Comparison of ENCODE assay signal across 7 cellular contexts in the genomic region with DNA sequence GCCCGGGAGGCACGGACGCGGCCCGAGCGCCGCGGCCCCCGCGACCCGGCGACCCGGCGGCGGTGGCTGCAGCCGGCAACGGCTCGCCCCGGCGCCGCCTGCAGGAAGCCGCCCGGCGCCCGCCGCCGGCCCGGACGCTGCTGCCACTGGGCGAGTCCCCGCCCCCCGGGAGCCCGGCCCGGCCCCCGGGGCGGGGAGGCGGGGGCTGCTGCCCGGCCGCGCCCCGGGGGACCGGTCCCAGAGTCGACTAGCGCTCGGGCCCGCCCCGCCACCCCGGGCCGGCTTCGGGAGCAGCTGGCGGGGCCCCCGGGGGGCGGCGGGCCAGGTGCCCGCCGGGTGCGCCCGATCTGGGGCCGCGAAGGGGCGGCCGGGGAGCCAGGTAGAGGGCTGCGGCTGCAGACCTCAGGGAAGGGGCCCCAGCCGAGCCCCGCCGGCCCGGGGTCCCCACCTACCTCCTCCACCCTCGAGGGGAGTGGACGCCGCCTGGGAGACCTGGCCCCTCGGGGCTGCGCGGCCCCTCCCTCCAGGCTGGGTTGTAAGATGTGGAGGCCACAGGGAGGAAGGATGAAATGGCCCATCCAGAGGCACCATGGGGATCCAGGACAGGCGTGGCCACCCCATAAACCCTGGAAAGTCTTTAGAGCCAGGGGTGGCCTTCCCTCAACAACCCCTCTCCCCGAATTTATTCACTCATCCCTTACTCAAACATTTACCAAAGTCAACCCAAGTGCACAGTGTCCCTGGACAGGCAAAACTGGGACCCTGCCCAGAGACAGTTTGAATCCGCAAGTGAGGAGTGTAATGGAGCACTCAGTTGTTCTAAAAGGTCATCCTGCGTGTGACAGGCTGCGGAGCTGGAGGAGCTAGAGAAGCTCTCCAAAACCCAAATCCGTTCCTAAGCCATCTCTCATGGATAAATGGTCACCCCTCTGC. TPM values are rescaled to one million over a fixed set of nuclear protein-coding genes. Genes with fewer than 3 reads are reported as not detected.
DNase-seq lines count a peak whose midpoint lies in the region; ATAC-seq, FAIRE-seq and TF ChIP-seq lines count a peak whose summit lies in the region.

A gene with protein sequence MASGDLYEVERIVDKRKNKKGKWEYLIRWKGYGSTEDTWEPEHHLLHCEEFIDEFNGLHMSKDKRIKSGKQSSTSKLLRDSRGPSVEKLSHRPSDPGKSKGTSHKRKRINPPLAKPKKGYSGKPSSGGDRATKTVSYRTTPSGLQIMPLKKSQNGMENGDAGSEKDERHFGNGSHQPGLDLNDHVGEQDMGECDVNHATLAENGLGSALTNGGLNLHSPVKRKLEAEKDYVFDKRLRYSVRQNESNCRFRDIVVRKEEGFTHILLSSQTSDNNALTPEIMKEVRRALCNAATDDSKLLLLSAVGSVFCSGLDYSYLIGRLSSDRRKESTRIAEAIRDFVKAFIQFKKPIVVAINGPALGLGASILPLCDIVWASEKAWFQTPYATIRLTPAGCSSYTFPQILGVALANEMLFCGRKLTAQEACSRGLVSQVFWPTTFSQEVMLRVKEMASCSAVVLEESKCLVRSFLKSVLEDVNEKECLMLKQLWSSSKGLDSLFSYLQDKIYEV (minus strand): TSS at position 148 of the 933 bp plus-strand sequence. CDS start 425 bp downstream, outside the sequence.

- peak within 1 kb of the TSS; percentile 36; the same call in 1 of the 2 replicates for H3K9ac ChIP-seq in SU-DHL-6 (ENCODE audit: low read length)
- H3K9ac ChIP-seq in iPS-15b (ENCODE audit: low read depth, low read length) = no peak within 1 kb of the TSS

- no peak for FAIRE-seq in small intestine (lab: Jason Lieb, UNC)

- DNase-seq in astrocyte of the spinal cord (ENCODE audit: low read depth, low spot score) (no peak), small intestine (peak; percentile 70), H4 (ENCODE audit: low spot score) (no peak)

- ATAC-seq in GM18868 (IDR thresholded peaks at IDR 0.05; ENCODE audit: unreplicated experiment) = peak; percentile 83
- ATAC-seq in HG02884 (IDR thresholded peaks at IDR 0.05; ENCODE audit: unreplicated experiment) = peak; percentile 52

- H3K27ac ChIP-seq in SU-DHL-6 (ENCODE audit: low read depth, low read length) (no peak within 1 kb of the TSS), small intestine (ENCODE audit: low read depth in 1 of 2, low read length in 1 of 2) (peak within 1 kb of the TSS; percentile 73 to 87)

- 4 to 11% (median 6%) methylated on average over 21 to 79 of the region's 79 CpGs for WGBS in small intestine, 3 donors

- no peak within 1 kb of the TSS for H2AFZ ChIP-seq in SU-DHL-6 (ENCODE audit: low read depth, low read length, severe bottlenecking)

- peak within 1 kb of the TSS; percentile 57 for H3K4me3 ChIP-seq in SU-DHL-6 (ENCODE audit: insufficient read depth, low read length, poor library complexity, severe bottlenecking)
- H3K4me3 ChIP-seq in astrocyte of the spinal cord (ENCODE audit: low read depth, low read length) = peak within 1 kb of the TSS; percentile 60
- H3K4me3 ChIP-seq in iPS-15b (ENCODE audit: low read depth, low read length) = peak within 1 kb of the TSS; percentile 59
- peak within 1 kb of the TSS; percentile 37 to 96 for H3K4me3 ChIP-seq in small intestine (ENCODE audit: low read depth in 1 of 2, low read length in 2 of 2)

- H3K9me3 ChIP-seq in SU-DHL-6 (ENCODE audit: insufficient read depth, low read length) = no peaks in the 10 kb centered on the region
- no peaks in the 10 kb centered on the region for H3K9me3 ChIP-seq in iPS-15b (ENCODE audit: control insufficient read depth, insufficient read depth, low read length)
- H3K9me3 ChIP-seq in small intestine (ENCODE audit: control insufficient read depth, low read depth) = no peaks in the 10 kb centered on the region

- no peaks in the 10 kb centered on the region for H3F3A ChIP-seq in SU-DHL-6 (ENCODE audit: insufficient read depth)

- peak within 1 kb of the TSS; percentile 58 for H3K4me2 ChIP-seq in SU-DHL-6 (ENCODE audit: low read depth, low read length, poor library complexity, severe bottlenecking)

- H4K20me1 ChIP-seq in SU-DHL-6 (ENCODE audit: low read depth, low read length) = no peaks in the 10 kb centered on the region

- H3K79me2 ChIP-seq in SU-DHL-6 (ENCODE audit: insufficient read depth, low read length) = no peaks in the 10 kb centered on the region

- in situ Hi-C loops in astrocyte of the spinal cord (cut with HindIII; ENCODE audit: low sequenced_read_pairs) = no loop called here

- no peak for TF ChIP-seq CTCF in SU-DHL-6 (IDR thresholded peaks at IDR 0.05; ENCODE audit: insufficient read depth, low read length, poor library complexity, severe bottlenecking)
- no peak for TF ChIP-seq CTCF in astrocyte of the spinal cord (IDR thresholded peaks at IDR 0.05; ENCODE audit: low read depth, low read length)

- H3K27me3 ChIP-seq in SU-DHL-6 (ENCODE audit: low read length) (no peaks in the 10 kb centered on the region), iPS-15b (ENCODE audit: control insufficient read depth, insufficient read depth, low read length) (peaks cover 28% of the 10 kb centered on the region), small intestine (ENCODE audit: control insufficient read depth in 2 of 2, insufficient read depth in 2 of 2, low read length in 2 of 2) (no peaks in the 10 kb centered on the region)

- H3K4me1 ChIP-seq in iPS-15b (ENCODE audit: control insufficient read depth, insufficient read depth, low read length) (peaks cover 4% of the 10 kb centered on the region), small intestine (ENCODE audit: control insufficient read depth in 2 of 2, insufficient read depth in 1 of 2, low read depth in 1 of 2, low read length in 1 of 2) (no peaks in the 10 kb centered on the region)

- H3K9me2 ChIP-seq in SU-DHL-6 (replicated peaks; ENCODE audit: insufficient read depth, low read length) = no peaks in the 10 kb centered on the region

- H3K36me3 ChIP-seq in SU-DHL-6 (ENCODE audit: low read length) = no peaks in the 10 kb centered on the region
- H3K36me3 ChIP-seq in iPS-15b (ENCODE audit: control insufficient read depth, insufficient read depth, low read length) = no peaks in the 10 kb centered on the region
- no peaks in the 10 kb centered on the region for H3K36me3 ChIP-seq in small intestine (ENCODE audit: control insufficient read depth in 2 of 2, insufficient read depth in 2 of 2, low read length in 2 of 2)

RNA-seq across cellular contexts. Expression of the gene that starts here (rescaled TPM):
- 1 to 10 TPM; 2.7 to 3.0 (median 2.9) TPM for polyA plus RNA-seq in small intestine
- total RNA-seq in H4 (2014; rRNA removed; shearing (Covaris generic)) = 4.8 and 5.7 TPM in 2 replicates
